ENCODE assay signal across 2 cellular contexts in the genomic region with DNA sequence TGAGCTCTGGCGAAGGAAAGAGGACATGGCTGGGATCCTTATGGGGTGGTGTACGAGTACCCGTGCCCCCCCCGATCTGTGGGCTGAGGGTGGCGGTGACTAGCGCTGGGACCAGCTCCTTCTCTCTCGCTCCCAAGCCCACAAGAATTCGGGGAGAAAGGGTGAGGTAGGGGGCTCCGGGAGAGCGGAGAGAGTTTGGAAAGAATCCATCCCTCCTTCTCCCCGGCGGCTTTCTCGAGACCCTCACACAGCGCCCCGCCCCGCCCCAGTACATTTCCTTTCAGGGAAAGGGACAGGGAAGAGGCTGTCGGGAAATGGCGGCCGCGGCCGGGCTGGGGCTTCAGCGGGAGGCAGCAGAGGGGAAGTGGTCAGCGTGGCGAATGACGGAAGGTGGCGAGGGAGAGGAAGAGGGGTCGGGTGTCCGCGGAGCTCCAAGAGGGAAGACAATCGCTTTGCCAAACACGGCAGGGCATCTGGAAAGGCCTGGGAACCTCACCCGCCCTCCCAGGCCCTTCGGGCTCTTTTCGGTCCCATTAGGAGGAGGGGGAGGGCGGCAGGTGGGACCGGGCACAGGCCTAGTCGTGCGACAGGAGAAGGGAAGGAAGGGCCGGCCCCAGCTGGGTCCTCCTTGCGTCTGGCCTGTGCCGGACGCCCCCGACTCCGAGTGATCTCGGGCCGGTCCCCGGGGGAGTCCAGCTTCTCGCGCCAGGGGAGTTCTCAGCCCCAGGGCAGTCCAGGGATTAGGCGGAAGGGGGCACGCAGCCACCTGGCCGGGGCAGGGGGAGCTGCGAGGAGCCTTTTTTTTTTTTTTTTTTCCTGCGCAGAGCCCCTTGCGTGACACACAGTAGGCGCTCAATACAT.
TF ChIP-seq lines count a peak whose summit lies in the region.

No MANE protein-coding gene starts in this region.

TF ChIP-seq in liver, 16 proteins besides CTCF, POLR2A, EP300 and RAD21:
- TF ChIP-seq YY1 (IDR thresholded peaks at IDR 0.05) (peak; percentile 96), NR2F2 (IDR thresholded peaks at IDR 0.05) (no peak)

TF ChIP-seq in HepG2, 621 proteins besides CTCF, POLR2A, EP300 and RAD21:
- TF ChIP-seq ZNF747 (CRISPR knock-in tag; IDR thresholded peaks at IDR 0.05; ENCODE audit: borderline replicate concordance): no peak
